ENCODE assay signal across 22 cellular contexts in the genomic region with DNA sequence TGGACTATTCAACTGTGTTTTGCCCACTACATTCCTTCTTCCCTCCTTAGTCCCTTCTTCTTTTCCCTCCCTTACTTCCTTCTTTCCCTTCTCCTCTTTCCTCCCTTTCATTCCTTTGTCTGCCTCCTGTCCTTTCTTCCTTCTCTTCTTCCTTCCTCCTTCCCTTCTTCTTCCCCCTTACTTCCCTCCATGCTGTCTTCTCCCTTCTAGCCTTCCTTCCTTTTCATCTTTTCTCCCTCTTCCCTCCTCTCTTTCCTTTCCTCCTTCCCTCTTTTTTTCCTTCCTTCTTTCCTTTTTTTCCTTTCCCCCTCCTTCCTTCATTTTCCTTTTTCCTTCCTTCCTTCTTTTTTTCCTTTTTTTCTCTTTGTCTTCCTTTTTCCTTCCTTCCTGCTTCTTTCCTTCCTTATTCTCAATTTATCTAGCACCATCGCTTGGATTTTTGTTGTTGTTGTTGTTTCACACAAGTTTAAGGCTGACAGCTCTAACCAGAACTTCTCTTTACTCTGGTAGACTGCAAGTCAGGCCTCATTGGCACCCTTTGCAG.
"Had no signal": no experiment of that assay in that cellular context is flagged by ENCODE, and none has a peak within 500 bp of the region (broad histone marks: within the 10 kb centered on the region; RNA-seq: fewer than 3 reads in every experiment).

No MANE protein-coding gene starts in this region.

- H3K27ac ChIP-seq: brain microvascular endothelial cell, left ventricle myocardium inferior, ovary, stomach, suprapubic skin, tibial artery had no signal

- H3K27ac Mint-ChIP-seq: activated CD4-positive, alpha-beta T cell treated with anti-CD3 and anti-CD28 coated beads for 36 hours; progenitor cell of endocrine pancreas; T-helper 2 cell treated with Interferon-gamma antibody and Interleukin-4, amounts not matched to agents 5 μg/mL and 100 μg/mL, for 36 hours had no signal

- H3K27me3 ChIP-seq: brain microvascular endothelial cell, ovary, suprapubic skin, tibial artery had no signal

- H3K4me3 ChIP-seq: left ventricle myocardium inferior, lung, mucosa of descending colon, ovary, skin epidermis, stomach, suprapubic skin, tibial artery had no signal

- H3K9me3 Mint-ChIP-seq: T-helper 2 cell treated with Interferon-gamma antibody and Interleukin-4, amounts not matched to agents 5 μg/mL and 100 μg/mL, for 36 hours had no signal

- H3K27me3 Mint-ChIP-seq: activated CD4-positive, alpha-beta T cell treated with anti-CD3 and anti-CD28 coated beads for 36 hours; progenitor cell of endocrine pancreas had no signal

- H3K9me3 ChIP-seq: left ventricle myocardium inferior, mucosa of descending colon, ovary, stomach, suprapubic skin, tibial artery had no signal

- ATAC-seq: activated CD4-positive, alpha-beta T cell treated with anti-CD3 and anti-CD28 coated beads for 36 hours; mucosa of descending colon; sciatic nerve had no signal

- H3K36me3 ChIP-seq: brain microvascular endothelial cell, left ventricle myocardium inferior, ovary, stomach, suprapubic skin, tibial artery had no signal

- DNase-seq: activated CD4-positive, alpha-beta T cell treated with anti-CD3 and anti-CD28 coated beads for 36 hours; activated CD4-positive, CD25-positive, alpha-beta regulatory T cell; activated CD8-positive, alpha-beta memory T cell treated with anti-CD3 and anti-CD28 coated beads, Interleukin-2, amount 50 U/mL, for 4 hours; activated gamma-delta T cell treated with Interleukin-2 at 50 U/mL for 16 hours; activated naive CD4-positive, alpha-beta T cell treated with anti-CD3 and anti-CD28 coated beads, Interleukin-2, amount 50 U/mL, for 16 hours; activated T-cell treated with anti-CD3 and anti-CD28 coated beads, Interleukin-2, amount 50 U/mL, for 1 hour; amniotic stem cell; brain microvascular endothelial cell; caudate nucleus; left ventricle myocardium inferior; mucosa of descending colon; ovary; stimulated activated CD4-positive, alpha-beta T cell treated with anti-CD3 and anti-CD28 coated beads, Interleukin-12 subunit alpha, Interleukin-12 subunit beta, amount 100 ng/mL, for 4 hours; stimulated activated CD4-positive, alpha-beta T cell treated with anti-CD3 and anti-CD28 coated beads, Interleukin-4, amount 100 ng/mL, for 1 hour; stomach; tibial artery had no signal

- H3K4me3 Mint-ChIP-seq: activated CD4-positive, alpha-beta T cell treated with anti-CD3 and anti-CD28 coated beads for 36 hours; T-helper 2 cell treated with Interferon-gamma antibody and Interleukin-4, amounts not matched to agents 5 μg/mL and 100 μg/mL, for 36 hours had no signal
